In genomic region chr9:111399772-111400563, GRCh38 we compare ENCODE assay signal across 1 cellular context.
TF ChIP-seq lines count a peak whose summit lies in the region.

No MANE protein-coding gene starts in this region.

TF ChIP-seq in GM23338, 12 proteins besides CTCF, POLR2A, EP300 and RAD21 (continued from another document):
- TF ChIP-seq, protein P1, sequence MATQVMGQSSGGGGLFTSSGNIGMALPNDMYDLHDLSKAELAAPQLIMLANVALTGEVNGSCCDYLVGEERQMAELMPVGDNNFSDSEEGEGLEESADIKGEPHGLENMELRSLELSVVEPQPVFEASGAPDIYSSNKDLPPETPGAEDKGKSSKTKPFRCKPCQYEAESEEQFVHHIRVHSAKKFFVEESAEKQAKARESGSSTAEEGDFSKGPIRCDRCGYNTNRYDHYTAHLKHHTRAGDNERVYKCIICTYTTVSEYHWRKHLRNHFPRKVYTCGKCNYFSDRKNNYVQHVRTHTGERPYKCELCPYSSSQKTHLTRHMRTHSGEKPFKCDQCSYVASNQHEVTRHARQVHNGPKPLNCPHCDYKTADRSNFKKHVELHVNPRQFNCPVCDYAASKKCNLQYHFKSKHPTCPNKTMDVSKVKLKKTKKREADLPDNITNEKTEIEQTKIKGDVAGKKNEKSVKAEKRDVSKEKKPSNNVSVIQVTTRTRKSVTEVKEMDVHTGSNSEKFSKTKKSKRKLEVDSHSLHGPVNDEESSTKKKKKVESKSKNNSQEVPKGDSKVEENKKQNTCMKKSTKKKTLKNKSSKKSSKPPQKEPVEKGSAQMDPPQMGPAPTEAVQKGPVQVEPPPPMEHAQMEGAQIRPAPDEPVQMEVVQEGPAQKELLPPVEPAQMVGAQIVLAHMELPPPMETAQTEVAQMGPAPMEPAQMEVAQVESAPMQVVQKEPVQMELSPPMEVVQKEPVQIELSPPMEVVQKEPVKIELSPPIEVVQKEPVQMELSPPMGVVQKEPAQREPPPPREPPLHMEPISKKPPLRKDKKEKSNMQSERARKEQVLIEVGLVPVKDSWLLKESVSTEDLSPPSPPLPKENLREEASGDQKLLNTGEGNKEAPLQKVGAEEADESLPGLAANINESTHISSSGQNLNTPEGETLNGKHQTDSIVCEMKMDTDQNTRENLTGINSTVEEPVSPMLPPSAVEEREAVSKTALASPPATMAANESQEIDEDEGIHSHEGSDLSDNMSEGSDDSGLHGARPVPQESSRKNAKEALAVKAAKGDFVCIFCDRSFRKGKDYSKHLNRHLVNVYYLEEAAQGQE (IDR thresholded peaks at IDR 0.05; ENCODE audit: unreplicated experiment), result no peak
